Comparison of ENCODE assay signal across 1 cellular context in the genomic region with DNA sequence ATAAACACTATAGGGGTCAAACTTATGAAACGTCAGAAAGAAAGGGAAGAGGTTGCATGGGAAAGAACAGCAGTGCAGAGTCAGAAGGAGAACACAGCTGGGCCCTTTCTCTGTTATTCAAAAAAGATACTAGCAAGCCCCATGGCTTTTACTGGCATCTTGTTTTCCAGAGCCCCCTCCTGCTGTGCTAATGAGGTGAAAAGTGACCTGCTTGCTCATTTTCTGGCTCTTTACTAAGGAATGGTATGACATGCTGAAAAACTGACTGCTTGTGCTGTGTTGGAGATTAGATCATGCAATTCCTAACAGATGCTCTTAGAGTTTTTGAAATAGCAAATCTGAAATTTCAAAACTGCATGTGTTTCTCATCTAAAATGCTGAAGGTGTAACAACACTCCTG.
TF ChIP-seq lines count a peak whose summit lies in the region.

No MANE protein-coding gene starts in this region.

TF ChIP-seq in H1, 55 proteins besides CTCF, POLR2A, EP300 and RAD21 (continued from another document):
- TF ChIP-seq, protein P1, sequence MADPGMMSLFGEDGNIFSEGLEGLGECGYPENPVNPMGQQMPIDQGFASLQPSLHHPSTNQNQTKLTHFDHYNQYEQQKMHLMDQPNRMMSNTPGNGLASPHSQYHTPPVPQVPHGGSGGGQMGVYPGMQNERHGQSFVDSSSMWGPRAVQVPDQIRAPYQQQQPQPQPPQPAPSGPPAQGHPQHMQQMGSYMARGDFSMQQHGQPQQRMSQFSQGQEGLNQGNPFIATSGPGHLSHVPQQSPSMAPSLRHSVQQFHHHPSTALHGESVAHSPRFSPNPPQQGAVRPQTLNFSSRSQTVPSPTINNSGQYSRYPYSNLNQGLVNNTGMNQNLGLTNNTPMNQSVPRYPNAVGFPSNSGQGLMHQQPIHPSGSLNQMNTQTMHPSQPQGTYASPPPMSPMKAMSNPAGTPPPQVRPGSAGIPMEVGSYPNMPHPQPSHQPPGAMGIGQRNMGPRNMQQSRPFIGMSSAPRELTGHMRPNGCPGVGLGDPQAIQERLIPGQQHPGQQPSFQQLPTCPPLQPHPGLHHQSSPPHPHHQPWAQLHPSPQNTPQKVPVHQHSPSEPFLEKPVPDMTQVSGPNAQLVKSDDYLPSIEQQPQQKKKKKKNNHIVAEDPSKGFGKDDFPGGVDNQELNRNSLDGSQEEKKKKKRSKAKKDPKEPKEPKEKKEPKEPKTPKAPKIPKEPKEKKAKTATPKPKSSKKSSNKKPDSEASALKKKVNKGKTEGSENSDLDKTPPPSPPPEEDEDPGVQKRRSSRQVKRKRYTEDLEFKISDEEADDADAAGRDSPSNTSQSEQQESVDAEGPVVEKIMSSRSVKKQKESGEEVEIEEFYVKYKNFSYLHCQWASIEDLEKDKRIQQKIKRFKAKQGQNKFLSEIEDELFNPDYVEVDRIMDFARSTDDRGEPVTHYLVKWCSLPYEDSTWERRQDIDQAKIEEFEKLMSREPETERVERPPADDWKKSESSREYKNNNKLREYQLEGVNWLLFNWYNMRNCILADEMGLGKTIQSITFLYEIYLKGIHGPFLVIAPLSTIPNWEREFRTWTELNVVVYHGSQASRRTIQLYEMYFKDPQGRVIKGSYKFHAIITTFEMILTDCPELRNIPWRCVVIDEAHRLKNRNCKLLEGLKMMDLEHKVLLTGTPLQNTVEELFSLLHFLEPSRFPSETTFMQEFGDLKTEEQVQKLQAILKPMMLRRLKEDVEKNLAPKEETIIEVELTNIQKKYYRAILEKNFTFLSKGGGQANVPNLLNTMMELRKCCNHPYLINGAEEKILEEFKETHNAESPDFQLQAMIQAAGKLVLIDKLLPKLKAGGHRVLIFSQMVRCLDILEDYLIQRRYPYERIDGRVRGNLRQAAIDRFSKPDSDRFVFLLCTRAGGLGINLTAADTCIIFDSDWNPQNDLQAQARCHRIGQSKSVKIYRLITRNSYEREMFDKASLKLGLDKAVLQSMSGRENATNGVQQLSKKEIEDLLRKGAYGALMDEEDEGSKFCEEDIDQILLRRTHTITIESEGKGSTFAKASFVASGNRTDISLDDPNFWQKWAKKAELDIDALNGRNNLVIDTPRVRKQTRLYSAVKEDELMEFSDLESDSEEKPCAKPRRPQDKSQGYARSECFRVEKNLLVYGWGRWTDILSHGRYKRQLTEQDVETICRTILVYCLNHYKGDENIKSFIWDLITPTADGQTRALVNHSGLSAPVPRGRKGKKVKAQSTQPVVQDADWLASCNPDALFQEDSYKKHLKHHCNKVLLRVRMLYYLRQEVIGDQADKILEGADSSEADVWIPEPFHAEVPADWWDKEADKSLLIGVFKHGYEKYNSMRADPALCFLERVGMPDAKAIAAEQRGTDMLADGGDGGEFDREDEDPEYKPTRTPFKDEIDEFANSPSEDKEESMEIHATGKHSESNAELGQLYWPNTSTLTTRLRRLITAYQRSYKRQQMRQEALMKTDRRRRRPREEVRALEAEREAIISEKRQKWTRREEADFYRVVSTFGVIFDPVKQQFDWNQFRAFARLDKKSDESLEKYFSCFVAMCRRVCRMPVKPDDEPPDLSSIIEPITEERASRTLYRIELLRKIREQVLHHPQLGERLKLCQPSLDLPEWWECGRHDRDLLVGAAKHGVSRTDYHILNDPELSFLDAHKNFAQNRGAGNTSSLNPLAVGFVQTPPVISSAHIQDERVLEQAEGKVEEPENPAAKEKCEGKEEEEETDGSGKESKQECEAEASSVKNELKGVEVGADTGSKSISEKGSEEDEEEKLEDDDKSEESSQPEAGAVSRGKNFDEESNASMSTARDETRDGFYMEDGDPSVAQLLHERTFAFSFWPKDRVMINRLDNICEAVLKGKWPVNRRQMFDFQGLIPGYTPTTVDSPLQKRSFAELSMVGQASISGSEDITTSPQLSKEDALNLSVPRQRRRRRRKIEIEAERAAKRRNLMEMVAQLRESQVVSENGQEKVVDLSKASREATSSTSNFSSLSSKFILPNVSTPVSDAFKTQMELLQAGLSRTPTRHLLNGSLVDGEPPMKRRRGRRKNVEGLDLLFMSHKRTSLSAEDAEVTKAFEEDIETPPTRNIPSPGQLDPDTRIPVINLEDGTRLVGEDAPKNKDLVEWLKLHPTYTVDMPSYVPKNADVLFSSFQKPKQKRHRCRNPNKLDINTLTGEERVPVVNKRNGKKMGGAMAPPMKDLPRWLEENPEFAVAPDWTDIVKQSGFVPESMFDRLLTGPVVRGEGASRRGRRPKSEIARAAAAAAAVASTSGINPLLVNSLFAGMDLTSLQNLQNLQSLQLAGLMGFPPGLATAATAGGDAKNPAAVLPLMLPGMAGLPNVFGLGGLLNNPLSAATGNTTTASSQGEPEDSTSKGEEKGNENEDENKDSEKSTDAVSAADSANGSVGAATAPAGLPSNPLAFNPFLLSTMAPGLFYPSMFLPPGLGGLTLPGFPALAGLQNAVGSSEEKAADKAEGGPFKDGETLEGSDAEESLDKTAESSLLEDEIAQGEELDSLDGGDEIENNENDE (IDR thresholded peaks at IDR 0.05; ENCODE audit: insufficient replicate concordance, low read length): peak; percentile 41
- TF ChIP-seq MAFK (IDR thresholded peaks at IDR 0.05; ENCODE audit: low read depth, low read length) (no peak), TCF12 (IDR thresholded peaks at IDR 0.05; ENCODE audit: low read depth, low read length) (peak; percentile 81; the same call in 1 of the 2 replicates)
